In genomic region chr22:20965104-20965887, GRCh38 we compare ENCODE assay signal across 1 cellular context.
TF ChIP-seq lines count a peak whose summit lies in the region.

No MANE protein-coding gene starts in this region.

TF ChIP-seq in GM12878, 131 proteins besides CTCF, POLR2A, EP300 and RAD21:
- TF ChIP-seq SUZ12 (IDR thresholded peaks at IDR 0.05; ENCODE audit: unreplicated experiment) (peak; percentile 80), CHD4 (IDR thresholded peaks at IDR 0.05) (no peak), RFX5 (IDR thresholded peaks at IDR 0.05; ENCODE audit: low read depth, low read length) (no peak), BHLHE40 (IDR thresholded peaks at IDR 0.05; ENCODE audit: borderline replicate concordance in 1 of 2, low read depth in 2 of 2, low read length in 1 of 2) (peak in 1 of 2 experiments; percentile 13; a peak in 1 of 4 replicates)
